In the genomic region with DNA sequence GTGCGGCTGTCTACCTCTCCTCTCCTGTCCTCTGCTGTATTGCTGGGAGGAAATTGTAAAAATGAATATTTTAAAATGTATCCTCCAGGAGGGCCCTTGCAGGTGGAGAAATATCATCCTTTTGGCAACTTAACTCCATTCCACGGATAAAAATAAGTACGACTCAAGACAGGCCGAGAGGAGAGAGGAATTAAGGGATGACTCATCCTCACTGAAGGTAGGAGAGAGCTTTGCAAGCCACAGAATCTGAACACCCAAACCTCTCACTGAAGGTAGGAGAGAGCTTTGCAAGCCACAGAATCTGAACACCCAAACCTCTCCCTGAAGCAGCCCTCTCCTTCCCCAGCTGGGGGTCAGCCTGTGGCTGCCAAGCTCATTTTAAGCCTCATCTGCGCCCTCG, we compare ENCODE assay signal across 15 cellular contexts. TPM values are rescaled to one million over a fixed set of nuclear protein-coding genes. Genes with fewer than 3 reads are reported as not detected.
A peak's percentile ranks its signal among the peaks of the same experiment; 100 is the strongest.
DNase-seq lines count a peak whose midpoint lies in the region; ATAC-seq lines count a peak whose summit lies in the region.
"Had no signal": no experiment of that assay in that cellular context is flagged by ENCODE, and none has a peak within 500 bp of the region (broad histone marks: within the 10 kb centered on the region; RNA-seq: fewer than 3 reads in every experiment).

No MANE protein-coding gene starts in this region.

- H3K4me3 ChIP-seq in thymus (ENCODE audit: low read length) = no peak overlapping the region
- H3K4me3 ChIP-seq in Karpas-422 (ENCODE audit: low read length) = no peak overlapping the region
- H3K4me3 ChIP-seq: HAP-1, MG63 had no signal

- no peak overlapping the region for H3K4me3 Mint-ChIP-seq in activated CD4-positive, alpha-beta memory T cell treated with anti-CD3 and anti-CD28 coated beads, Interleukin-2, amount 10 ng/mL, durations not matched to agents 7 days and 5 days
- H3K4me3 Mint-ChIP-seq: activated naive CD8-positive, alpha-beta T cell treated with anti-CD3 and anti-CD28 coated beads, Interleukin-2, amount 10 ng/mL, durations not matched to agents 7 days and 5 days had no signal

- H3K4me2 ChIP-seq in Karpas-422 (ENCODE audit: low read depth, low read length, poor library complexity, severe bottlenecking) = no peak overlapping the region

- H3K4me1 Mint-ChIP-seq in activated CD4-positive, alpha-beta memory T cell treated with anti-CD3 and anti-CD28 coated beads, Interleukin-2, amount 10 ng/mL, durations not matched to agents 7 days and 5 days = no peaks in the 10 kb centered on the region

- CTCF ChIA-PET in activated CD4-positive, alpha-beta memory T cell treated with anti-CD3 and anti-CD28 coated beads, Interleukin-2, amount 10 ng/mL, durations not matched to agents 7 days and 5 days (lab: Charles Lee) = no interaction called here

- no peaks in the 10 kb centered on the region for H3K36me3 ChIP-seq in thymus (ENCODE audit: control insufficient read depth, insufficient read depth)
- no peaks in the 10 kb centered on the region for H3K36me3 ChIP-seq in Karpas-422 (ENCODE audit: insufficient read depth, low read length)
- H3K36me3 ChIP-seq: HAP-1, MG63, neutrophil had no signal

- H3K4me1 ChIP-seq in thymus (ENCODE audit: control insufficient read depth, insufficient read depth, low read length) = no peaks in the 10 kb centered on the region
- H3K4me1 ChIP-seq in Karpas-422 (ENCODE audit: low read length) = no peaks in the 10 kb centered on the region
- H3K4me1 ChIP-seq: HAP-1 had no signal

- H3K79me2 ChIP-seq in Karpas-422 (ENCODE audit: low read length) = no peaks in the 10 kb centered on the region

- H3K9me3 Mint-ChIP-seq in activated CD4-positive, alpha-beta memory T cell treated with anti-CD3 and anti-CD28 coated beads, Interleukin-2, amount 10 ng/mL, durations not matched to agents 7 days and 5 days = no peaks in the 10 kb centered on the region
- H3K9me3 Mint-ChIP-seq: activated naive CD8-positive, alpha-beta T cell treated with anti-CD3 and anti-CD28 coated beads, Interleukin-2, amount 10 ng/mL, durations not matched to agents 7 days and 5 days had no signal

- H3K27me3 Mint-ChIP-seq in activated CD4-positive, alpha-beta memory T cell treated with anti-CD3 and anti-CD28 coated beads, Interleukin-2, amount 10 ng/mL, durations not matched to agents 7 days and 5 days = no peaks in the 10 kb centered on the region
- H3K27me3 Mint-ChIP-seq: activated naive CD8-positive, alpha-beta T cell treated with anti-CD3 and anti-CD28 coated beads, Interleukin-2, amount 10 ng/mL, durations not matched to agents 7 days and 5 days had no signal

- H3K27ac Mint-ChIP-seq in activated CD4-positive, alpha-beta memory T cell treated with anti-CD3 and anti-CD28 coated beads, Interleukin-2, amount 10 ng/mL, durations not matched to agents 7 days and 5 days = no peak overlapping the region
- H3K27ac Mint-ChIP-seq: activated naive CD8-positive, alpha-beta T cell treated with anti-CD3 and anti-CD28 coated beads, Interleukin-2, amount 10 ng/mL, durations not matched to agents 7 days and 5 days had no signal

- 93% methylated on average over 6 of the region's 6 CpGs for WGBS in thymus

- H3K9ac ChIP-seq in Karpas-422 (ENCODE audit: low read length) = no peak overlapping the region

- H3K27ac ChIP-seq in angular gyrus (ENCODE audit: low read depth, low read length) = peak overlapping the region; percentile 84
- H3K27ac ChIP-seq in thymus (ENCODE audit: low read depth) = peak overlapping the region; percentile 56
- no peak overlapping the region for H3K27ac ChIP-seq in Karpas-422 (ENCODE audit: low read length)
- H3K27ac ChIP-seq: neutrophil had no signal

- H3K9me2 ChIP-seq in Karpas-422 (replicated peaks; ENCODE audit: insufficient read depth, low read length) = no peaks in the 10 kb centered on the region

- ATAC-seq in Right ventricle myocardium superior (ENCODE audit: poor library complexity) (no peak), Right ventricle myocardium inferior (no peak)

- no peaks in the 10 kb centered on the region for H3K27me3 ChIP-seq in thymus (ENCODE audit: control insufficient read depth, insufficient read depth)
- H3K27me3 ChIP-seq in Karpas-422 (ENCODE audit: low read length) = no peaks in the 10 kb centered on the region
- H3K27me3 ChIP-seq: MG63, neutrophil had no signal

- intact Hi-C loops in Right ventricle myocardium superior (cut with DNase I) = loop anchor here (10.0 kb wide), 1 partner anchor 92 kb away; no protein-coding TSS in a partner anchor
- intact Hi-C loops in Right ventricle myocardium inferior (cut with DNase I) = no loop called here

- POLR2A ChIA-PET in activated CD4-positive, alpha-beta memory T cell treated with anti-CD3 and anti-CD28 coated beads, Interleukin-2, amount 10 ng/mL, durations not matched to agents 7 days and 5 days (lab: Charles Lee) = no interaction called here

- peak; percentile 8 for DNase-seq in Right ventricle myocardium superior
- DNase-seq in Right ventricle myocardium inferior (ENCODE audit: missing footprints) = no peak
- peak; percentile 39 for DNase-seq in kidney tubule cell (ENCODE audit: low spot score)
- DNase-seq in SHP77 (lab: John Stamatoyannopoulos, UW) = no peak
- DNase-seq in activated CD4-positive, alpha-beta memory T cell treated with anti-CD3 and anti-CD28 coated beads, Interleukin-2, amount 10 ng/mL, durations not matched to agents 7 days and 5 days = no peak
- no peak for DNase-seq in Karpas-422
- DNase-seq: activated CD8-positive, alpha-beta memory T cell treated with anti-CD3 and anti-CD28 coated beads, Interleukin-2, amount 50 U/mL, for 4 hours; activated naive CD8-positive, alpha-beta T cell treated with anti-CD3 and anti-CD28 coated beads, Interleukin-2, amount 10 ng/mL, durations not matched to agents 7 days and 5 days; cortex of kidney; MG63; NCI-H2029 had no signal

- no peaks in the 10 kb centered on the region for H4K20me1 ChIP-seq in Karpas-422 (ENCODE audit: insufficient read depth, low read depth, low read length)

- H3K36me3 Mint-ChIP-seq in activated CD4-positive, alpha-beta memory T cell treated with anti-CD3 and anti-CD28 coated beads, Interleukin-2, amount 10 ng/mL, durations not matched to agents 7 days and 5 days (ENCODE audit: low read depth) = no peaks in the 10 kb centered on the region

- no peak overlapping the region for H2AFZ ChIP-seq in Karpas-422 (ENCODE audit: low read length)

- H3K9me3 ChIP-seq in thymus (ENCODE audit: control insufficient read depth) (no peaks in the 10 kb centered on the region), Karpas-422 (ENCODE audit: low read length) (no peaks in the 10 kb centered on the region)
- H3K9me3 ChIP-seq: HAP-1, MG63, neutrophil had no signal

RNA-seq across cellular contexts. Expression of a gene that starts 13.1 kb away (rescaled TPM):
- total RNA-seq in Right ventricle myocardium superior = 39.6 TPM
- total RNA-seq in Right ventricle myocardium inferior = 45.7 TPM
- 17.4 TPM for polyA plus RNA-seq in thymus
- 1 to 10 TPM; 5.9 to 6.0 TPM for total RNA-seq in activated CD4-positive, alpha-beta memory T cell treated with anti-CD3 and anti-CD28 coated beads, Interleukin-2, amount 10 ng/mL, durations not matched to agents 7 days and 5 days
- total RNA-seq in Karpas-422 (2014; rRNA removed; shearing (Covaris generic); ENCODE audit: low replicate concordance) = 2.7 and 5.1 TPM in 2 replicates

RNA-seq across cellular contexts. Expression of a gene that starts 32.9 kb away (rescaled TPM):
- total RNA-seq in Right ventricle myocardium superior (222 TPM), Right ventricle myocardium inferior (206 TPM)
- 53.9 TPM for polyA plus RNA-seq in thymus
- total RNA-seq in activated CD4-positive, alpha-beta memory T cell treated with anti-CD3 and anti-CD28 coated beads, Interleukin-2, amount 10 ng/mL, durations not matched to agents 7 days and 5 days = 10 to 100 TPM; 36.6 to 37.7 TPM
- total RNA-seq in Karpas-422 (2014; rRNA removed; shearing (Covaris generic); ENCODE audit: low replicate concordance) = 24.3 and 39.6 TPM in 2 replicates

Comparison
In these comparisons a context has a peak if more than half of its experiments do, and no peak if none do; other contexts are left out.
1. DNase-seq: peak in Right ventricle myocardium superior (single experiment) and kidney tubule cell (single experiment); none in Right ventricle myocardium inferior (single experiment), SHP77 (0 of 2), activated CD4-positive, alpha-beta memory T cell treated with anti-CD3 and anti-CD28 coated beads, Interleukin-2, amount 10 ng/mL, durations not matched to agents 7 days and 5 days (single experiment) and Karpas-422 (single experiment).